Comparison of ENCODE assay signal across 23 cellular contexts in the genomic region with DNA sequence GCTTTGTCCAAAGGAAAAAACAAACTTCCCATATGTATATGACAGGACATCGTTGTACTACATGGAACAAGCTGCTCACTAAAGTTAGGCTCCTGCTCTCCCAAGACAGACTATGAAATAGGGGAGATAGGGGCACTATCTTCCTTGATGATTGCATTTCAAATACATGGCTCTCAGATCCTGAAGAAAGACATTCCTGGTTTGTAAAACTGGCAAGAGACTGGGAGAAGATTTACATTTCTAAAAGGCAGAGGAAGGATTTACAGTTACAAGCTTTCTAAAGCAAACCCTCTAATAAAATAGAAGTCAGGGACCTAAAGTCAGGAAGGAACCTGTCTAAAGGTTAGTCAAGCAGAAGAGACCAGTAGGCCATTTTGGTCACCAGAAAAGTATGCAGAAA.
DNase-seq lines count a peak whose midpoint lies in the region; ATAC-seq, FAIRE-seq and TF ChIP-seq lines count a peak whose summit lies in the region.
"Had no signal": no experiment of that assay in that cellular context is flagged by ENCODE, and none has a peak within 500 bp of the region (broad histone marks: within the 10 kb centered on the region; RNA-seq: fewer than 3 reads in every experiment).

No MANE protein-coding gene starts in this region.

- H3K23ac ChIP-seq in H1 (ENCODE audit: insufficient read length), result no peak overlapping the region

- H3K79me1 ChIP-seq in H1 (ENCODE audit: low read depth, low read length), result no peaks in the 10 kb centered on the region

- TF ChIP-seq POLR2A in H1 (IDR thresholded peaks at IDR 0.05; ENCODE audit: control extremely low read depth in 1 of 2, low read depth in 2 of 2, low read length in 2 of 2), result no peak

- 16% methylated on average over 1 of the region's 1 CpG; no CpG with 5 or more reads in 1 of the 2 experiments for WGBS in H1 (ENCODE audit: extremely low coverage in 1 of 2, insufficient coverage in 1 of 2, insufficient read length in 1 of 2, insufficient replicate concordance in 2 of 2, low coverage in 1 of 2, low lambda C conversion rate in 2 of 2, missing lambda C conversion rate in 1 of 2), 2 experiments

- H4K20me1 ChIP-seq in H1 (replicated peaks in 1 of 2; ENCODE audit: control insufficient read depth in 1 of 2, insufficient read depth in 2 of 2, low read length in 2 of 2) (no peaks in the 10 kb centered on the region), neural progenitor cell (ENCODE audit: low read depth) (no peaks in the 10 kb centered on the region)
- H4K20me1 ChIP-seq: BLaER1 treated with 17β-estradiol and CSF1 and Interleukin-3, amounts not matched to agents 10 nM and 100 nM had no signal

- H3K18ac ChIP-seq in H1 (ENCODE audit: extremely low read depth, low read length), result no peak overlapping the region

- no peak overlapping the region for H3K9ac ChIP-seq in H1 (replicated peaks in 1 of 4; ENCODE audit: extremely low read depth in 1 of 4, low read depth in 3 of 4, low read length in 3 of 4)
- H3K9ac ChIP-seq in neural progenitor cell, result no peak overlapping the region
- H3K9ac ChIP-seq: BLaER1 treated with 17β-estradiol and CSF1 and Interleukin-3, amounts not matched to agents 10 nM and 100 nM had no signal

- no peak for TF ChIP-seq EP300 in H1 (IDR thresholded peaks at IDR 0.05; ENCODE audit: borderline replicate concordance in 1 of 2, low read depth in 2 of 2, low read length in 2 of 2)

- DNase-seq in M059J (ENCODE audit: low read depth), result peak; percentile 48
- no peak for DNase-seq in H1 (ENCODE audit: low read depth in 1 of 2, low spot score in 2 of 2)
- no peak for DNase-seq in neural progenitor cell (ENCODE audit: low spot score)
- DNase-seq in stimulated activated naive CD8-positive, alpha-beta T cell treated with anti-CD3 and anti-CD28 coated beads, Interleukin-15, Interleukin-2, amounts not matched to agents 100 U/mL and 50 U/mL, for 24 hours, result no peak
- no peak for DNase-seq in DMS 273 treated with DMSO at 0.1 percent for 48 hours (lab: John Stamatoyannopoulos, UW)
- DNase-seq in UCSD-AML1 (lab: John Stamatoyannopoulos, UW; ENCODE audit: unreplicated experiment), result no peak
- DNase-seq: 8988T; ACHN; AML-193; BE2C; CD4-positive, alpha-beta T cell; CD8-positive, alpha-beta memory T cell; DMS53; DMS79 treated with DMSO at 0.1 percent for 48 hours; GF-D8; H9 had no signal

- no peak overlapping the region for H2AK5ac ChIP-seq in H1 (ENCODE audit: low read depth, low read length)

- no peak overlapping the region for H4K91ac ChIP-seq in H1 (replicated peaks; ENCODE audit: insufficient read length, low read length)

- H2AFZ ChIP-seq in H1 (ENCODE audit: low read length), result no peak overlapping the region
- peak overlapping the region; percentile 38 for H2AFZ ChIP-seq in neural progenitor cell (replicated peaks)

- peaks cover 16 to 41% (median 27%) of the 10 kb centered on the region in 4 experiments for H3K27me3 ChIP-seq in H1 (replicated peaks in 1 of 4; ENCODE audit: control insufficient read depth in 3 of 4, extremely low read depth in 1 of 4, insufficient read depth in 3 of 4, low read length in 3 of 4)
- peaks cover 26% of the 10 kb centered on the region for H3K27me3 ChIP-seq in neural progenitor cell
- H3K27me3 ChIP-seq: BE2C; BLaER1 treated with 17β-estradiol and CSF1 and Interleukin-3, amounts not matched to agents 10 nM and 100 nM had no signal

- POLR2A ChIA-PET in H1 (lab: Charles Lee; ENCODE audit: partially characterized antibody), result interaction anchor here (1.6 kb wide), 1 partner anchor 10 kb away, joined by 3 read pairs; no protein-coding TSS in a partner anchor

- H3K27ac Mint-ChIP-seq in neural progenitor cell, result no peak overlapping the region
- H3K27ac Mint-ChIP-seq: CD4-positive, alpha-beta T cell; CD8-positive, alpha-beta memory T cell; H9 had no signal

- H3K36me3 Mint-ChIP-seq in neural progenitor cell, result no peaks in the 10 kb centered on the region
- H3K36me3 Mint-ChIP-seq: CD14-positive monocyte; CD8-positive, alpha-beta memory T cell had no signal

- no peaks in the 10 kb centered on the region for H3K9me3 Mint-ChIP-seq in neural progenitor cell
- H3K9me3 Mint-ChIP-seq: CD4-positive, alpha-beta T cell; H9 had no signal

- no peaks in the 10 kb centered on the region for H3K4me1 Mint-ChIP-seq in neural progenitor cell
- H3K4me1 Mint-ChIP-seq: CD14-positive monocyte; CD8-positive, alpha-beta memory T cell had no signal

- TF ChIP-seq RAD21 in H1 (IDR thresholded peaks at IDR 0.05 in 1 of 2, conservative IDR thresholded peaks at IDR 0.05 in 1 of 2; ENCODE audit: low read depth in 2 of 2, low read length in 2 of 2), result no peak

- no peak overlapping the region for H4K5ac ChIP-seq in H1 (ENCODE audit: insufficient read length, low read depth, low read length)

- H3K4ac ChIP-seq in H1 (replicated peaks; ENCODE audit: insufficient read length, low read depth, low read length), result no peak overlapping the region

- TF ChIP-seq CTCF in H1 (IDR thresholded peaks at IDR 0.05; ENCODE audit: control extremely low read depth in 1 of 3, insufficient read depth in 1 of 3, low read depth in 1 of 3, low read length in 3 of 3) (no peak), neural progenitor cell (IDR thresholded peaks at IDR 0.05) (no peak)

- no peak overlapping the region for H3K27ac ChIP-seq in H1 (ENCODE audit: low read depth, low read length)
- H3K27ac ChIP-seq in neural progenitor cell, result no peak overlapping the region
- H3K27ac ChIP-seq: A549; BLaER1 treated with 17β-estradiol and CSF1 and Interleukin-3, amounts not matched to agents 10 nM and 100 nM had no signal

- no peak overlapping the region for H3K14ac ChIP-seq in H1 (ENCODE audit: insufficient read length)

- H2BK15ac ChIP-seq in H1 (ENCODE audit: low read length), result no peak overlapping the region

- H3K4me2 ChIP-seq in H1 (ENCODE audit: insufficient read depth in 1 of 2, low read depth in 2 of 2, low read length in 2 of 2), result no peak overlapping the region
- H3K4me2 ChIP-seq in neural progenitor cell, result no peak overlapping the region
- H3K4me2 ChIP-seq: A549; BLaER1 treated with 17β-estradiol and CSF1 and Interleukin-3, amounts not matched to agents 10 nM and 100 nM had no signal

- H2BK120ac ChIP-seq in H1 (replicated peaks; ENCODE audit: low read depth, low read length), result no peak overlapping the region

- no peaks in the 10 kb centered on the region for H3K23me2 ChIP-seq in H1 (ENCODE audit: low read depth, low read length)

- no peak overlapping the region for H3K56ac ChIP-seq in H1 (replicated peaks; ENCODE audit: insufficient read length, low read depth, low read length)

- H3K9me3 ChIP-seq in H1 (ENCODE audit: insufficient read depth in 2 of 2, low read depth in 1 of 2, low read length in 1 of 2), result no peaks in the 10 kb centered on the region
- H3K9me3 ChIP-seq in neural progenitor cell (ENCODE audit: low read depth), result no peaks in the 10 kb centered on the region
- H3K9me3 ChIP-seq: A549, BE2C had no signal

- no peak for FAIRE-seq in H1 (lab: Jason Lieb, UNC)
- FAIRE-seq: A549, D721Med, GM12891, GM18507 had no signal

- H3K4me1 ChIP-seq in H1 (replicated peaks in 1 of 4; ENCODE audit: control insufficient read depth in 3 of 4, insufficient read depth in 4 of 4, low read length in 3 of 4) (no peaks in the 10 kb centered on the region), neural progenitor cell (no peaks in the 10 kb centered on the region)
- H3K4me1 ChIP-seq: A549; BE2C; BLaER1 treated with 17β-estradiol and CSF1 and Interleukin-3, amounts not matched to agents 10 nM and 100 nM had no signal

- CTCF ChIA-PET in H1 (lab: Charles Lee; ENCODE audit: partially characterized antibody), result interaction anchor here (1.1 to 1.6 kb wide), 4 partner anchors 9 to 346 kb away, joined by 3 to 5 read pairs (median 4); no protein-coding TSS in a partner anchor

- H2BK5ac ChIP-seq in H1 (ENCODE audit: low read depth, low read length), result no peak overlapping the region

- no peak overlapping the region for H2BK12ac ChIP-seq in H1 (ENCODE audit: low read depth, low read length)

- no peak overlapping the region for H3K4me3 Mint-ChIP-seq in neural progenitor cell
- H3K4me3 Mint-ChIP-seq: CD14-positive monocyte; CD4-positive, alpha-beta T cell; CD8-positive, alpha-beta memory T cell; H9 had no signal

- no peak overlapping the region for H4K8ac ChIP-seq in H1 (ENCODE audit: extremely low read depth, insufficient read depth, low read length)

- H3K79me2 ChIP-seq in H1 (ENCODE audit: control insufficient read depth in 1 of 2, insufficient read depth in 2 of 2, low read length in 2 of 2) (no peaks in the 10 kb centered on the region), neural progenitor cell (ENCODE audit: low read depth) (no peaks in the 10 kb centered on the region)

- H2BK20ac ChIP-seq in H1 (ENCODE audit: low read length), result no peak overlapping the region

- H3F3A ChIP-seq in neural progenitor cell (ENCODE audit: low read depth), result no peaks in the 10 kb centered on the region

- no peak overlapping the region for H3K4me3 ChIP-seq in H1 (ENCODE audit: extremely low read depth in 1 of 4, insufficient read depth in 2 of 4, low read depth in 3 of 4, low read length in 4 of 4)
- H3K4me3 ChIP-seq in neural progenitor cell, result no peak overlapping the region
- H3K4me3 ChIP-seq: A549; BLaER1 treated with 17β-estradiol and CSF1 and Interleukin-3, amounts not matched to agents 10 nM and 100 nM had no signal

- H3K27me3 Mint-ChIP-seq in neural progenitor cell (ENCODE audit: insufficient read depth, low read depth), result peaks cover 2% of the 10 kb centered on the region

- ATAC-seq in stimulated activated naive CD8-positive, alpha-beta T cell treated with anti-CD3 and anti-CD28 coated beads, Interleukin-15, Interleukin-2, amounts not matched to agents 100 U/mL and 50 U/mL, for 24 hours, result no peak
- ATAC-seq: A549, HCT116 had no signal

- H3K36me3 ChIP-seq in H1 (ENCODE audit: control insufficient read depth in 2 of 4, insufficient read depth in 4 of 4, low read length in 3 of 4), result no peaks in the 10 kb centered on the region
- H3K36me3 ChIP-seq in neural progenitor cell, result no peaks in the 10 kb centered on the region
- H3K36me3 ChIP-seq: BE2C; BLaER1 treated with 17β-estradiol and CSF1 and Interleukin-3, amounts not matched to agents 10 nM and 100 nM had no signal

TF ChIP-seq in H1, 55 proteins besides CTCF, POLR2A, EP300 and RAD21:
- TF ChIP-seq TCF12 (IDR thresholded peaks at IDR 0.05; ENCODE audit: low read depth, low read length) (0 out of 2 replicates have a peak, but pooled peaks have one; percentile 21), POLR2AphosphoS5 (IDR thresholded peaks at IDR 0.05; ENCODE audit: low read depth, low read length) (peak; percentile 44; the same call in 1 of the 2 replicates), RFX5 (IDR thresholded peaks at IDR 0.05; ENCODE audit: borderline replicate concordance, low read depth, low read length) (no peak), BACH1 (IDR thresholded peaks at IDR 0.05; ENCODE audit: low read length) (no peak), SP1 (IDR thresholded peaks at IDR 0.05; ENCODE audit: low read depth, low read length) (0 out of 2 replicates have a peak, but pooled peaks have one; percentile 32)
